Comparison of ENCODE assay signal across 1 cellular context in genomic region chr12:102417055-102417454, GRCh38.
A peak's percentile ranks its signal among the peaks of the same experiment; 100 is the strongest.
TF ChIP-seq lines count a peak whose summit lies in the region.

No MANE protein-coding gene starts in this region.

TF ChIP-seq in HepG2, 621 proteins besides CTCF, POLR2A, EP300 and RAD21 (continued from another document and continues in another):
- TF ChIP-seq, protein P1, sequence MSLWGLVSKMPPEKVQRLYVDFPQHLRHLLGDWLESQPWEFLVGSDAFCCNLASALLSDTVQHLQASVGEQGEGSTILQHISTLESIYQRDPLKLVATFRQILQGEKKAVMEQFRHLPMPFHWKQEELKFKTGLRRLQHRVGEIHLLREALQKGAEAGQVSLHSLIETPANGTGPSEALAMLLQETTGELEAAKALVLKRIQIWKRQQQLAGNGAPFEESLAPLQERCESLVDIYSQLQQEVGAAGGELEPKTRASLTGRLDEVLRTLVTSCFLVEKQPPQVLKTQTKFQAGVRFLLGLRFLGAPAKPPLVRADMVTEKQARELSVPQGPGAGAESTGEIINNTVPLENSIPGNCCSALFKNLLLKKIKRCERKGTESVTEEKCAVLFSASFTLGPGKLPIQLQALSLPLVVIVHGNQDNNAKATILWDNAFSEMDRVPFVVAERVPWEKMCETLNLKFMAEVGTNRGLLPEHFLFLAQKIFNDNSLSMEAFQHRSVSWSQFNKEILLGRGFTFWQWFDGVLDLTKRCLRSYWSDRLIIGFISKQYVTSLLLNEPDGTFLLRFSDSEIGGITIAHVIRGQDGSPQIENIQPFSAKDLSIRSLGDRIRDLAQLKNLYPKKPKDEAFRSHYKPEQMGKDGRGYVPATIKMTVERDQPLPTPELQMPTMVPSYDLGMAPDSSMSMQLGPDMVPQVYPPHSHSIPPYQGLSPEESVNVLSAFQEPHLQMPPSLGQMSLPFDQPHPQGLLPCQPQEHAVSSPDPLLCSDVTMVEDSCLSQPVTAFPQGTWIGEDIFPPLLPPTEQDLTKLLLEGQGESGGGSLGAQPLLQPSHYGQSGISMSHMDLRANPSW (CRISPR knock-in tag; IDR thresholded peaks at IDR 0.05; ENCODE audit: borderline replicate concordance): no peak
- TF ChIP-seq ZNF766 (CRISPR knock-in tag; IDR thresholded peaks at IDR 0.05; ENCODE audit: borderline replicate concordance): no peak
- no peak; the same call in 1 of the 2 replicates for TF ChIP-seq NCOA2 (CRISPR knock-in tag; IDR thresholded peaks at IDR 0.05)
- no peak for TF ChIP-seq KLF9 (CRISPR knock-in tag; IDR thresholded peaks at IDR 0.05; ENCODE audit: low read depth)
- TF ChIP-seq DNMT1 (CRISPR knock-in tag; IDR thresholded peaks at IDR 0.05): no peak
- no peak for TF ChIP-seq ZKSCAN8 (CRISPR knock-in tag; IDR thresholded peaks at IDR 0.05; ENCODE audit: borderline replicate concordance)
- no peak for TF ChIP-seq PAX8 (CRISPR knock-in tag; IDR thresholded peaks at IDR 0.05; ENCODE audit: borderline replicate concordance)
- TF ChIP-seq ZNF558 (CRISPR knock-in tag; IDR thresholded peaks at IDR 0.05; ENCODE audit: borderline replicate concordance): no peak
- TF ChIP-seq, protein P2, sequence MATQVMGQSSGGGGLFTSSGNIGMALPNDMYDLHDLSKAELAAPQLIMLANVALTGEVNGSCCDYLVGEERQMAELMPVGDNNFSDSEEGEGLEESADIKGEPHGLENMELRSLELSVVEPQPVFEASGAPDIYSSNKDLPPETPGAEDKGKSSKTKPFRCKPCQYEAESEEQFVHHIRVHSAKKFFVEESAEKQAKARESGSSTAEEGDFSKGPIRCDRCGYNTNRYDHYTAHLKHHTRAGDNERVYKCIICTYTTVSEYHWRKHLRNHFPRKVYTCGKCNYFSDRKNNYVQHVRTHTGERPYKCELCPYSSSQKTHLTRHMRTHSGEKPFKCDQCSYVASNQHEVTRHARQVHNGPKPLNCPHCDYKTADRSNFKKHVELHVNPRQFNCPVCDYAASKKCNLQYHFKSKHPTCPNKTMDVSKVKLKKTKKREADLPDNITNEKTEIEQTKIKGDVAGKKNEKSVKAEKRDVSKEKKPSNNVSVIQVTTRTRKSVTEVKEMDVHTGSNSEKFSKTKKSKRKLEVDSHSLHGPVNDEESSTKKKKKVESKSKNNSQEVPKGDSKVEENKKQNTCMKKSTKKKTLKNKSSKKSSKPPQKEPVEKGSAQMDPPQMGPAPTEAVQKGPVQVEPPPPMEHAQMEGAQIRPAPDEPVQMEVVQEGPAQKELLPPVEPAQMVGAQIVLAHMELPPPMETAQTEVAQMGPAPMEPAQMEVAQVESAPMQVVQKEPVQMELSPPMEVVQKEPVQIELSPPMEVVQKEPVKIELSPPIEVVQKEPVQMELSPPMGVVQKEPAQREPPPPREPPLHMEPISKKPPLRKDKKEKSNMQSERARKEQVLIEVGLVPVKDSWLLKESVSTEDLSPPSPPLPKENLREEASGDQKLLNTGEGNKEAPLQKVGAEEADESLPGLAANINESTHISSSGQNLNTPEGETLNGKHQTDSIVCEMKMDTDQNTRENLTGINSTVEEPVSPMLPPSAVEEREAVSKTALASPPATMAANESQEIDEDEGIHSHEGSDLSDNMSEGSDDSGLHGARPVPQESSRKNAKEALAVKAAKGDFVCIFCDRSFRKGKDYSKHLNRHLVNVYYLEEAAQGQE (IDR thresholded peaks at IDR 0.05; ENCODE audit: borderline replicate concordance in 1 of 2, low read depth in 1 of 2, low read length in 2 of 2): no peak
- no peak for TF ChIP-seq ATAD3A (CRISPR knock-in tag; IDR thresholded peaks at IDR 0.05)
- no peak for TF ChIP-seq FOXJ3 (CRISPR knock-in tag; IDR thresholded peaks at IDR 0.05; ENCODE audit: borderline replicate concordance)
- TF ChIP-seq FOXA3 (CRISPR knock-in tag; IDR thresholded peaks at IDR 0.05): peak; percentile 30; the same call in 1 of the 2 replicates
- no peak for TF ChIP-seq TMF1 (CRISPR knock-in tag; IDR thresholded peaks at IDR 0.05; ENCODE audit: low read depth)
- no peak for TF ChIP-seq JUNB (CRISPR knock-in tag; IDR thresholded peaks at IDR 0.05; ENCODE audit: borderline replicate concordance)
- no peak for TF ChIP-seq ZNF7 (CRISPR knock-in tag; IDR thresholded peaks at IDR 0.05)
- no peak for TF ChIP-seq CAMTA2 (CRISPR knock-in tag; IDR thresholded peaks at IDR 0.05; ENCODE audit: borderline replicate concordance)
- no peak for TF ChIP-seq SOX6 (IDR thresholded peaks at IDR 0.05)
- 0 out of 2 replicates have a peak, but pooled peaks have one; percentile 52 for TF ChIP-seq SOX6 (CRISPR knock-in tag; IDR thresholded peaks at IDR 0.05)
- no peak for TF ChIP-seq ZNF326 (CRISPR knock-in tag; IDR thresholded peaks at IDR 0.05; ENCODE audit: borderline replicate concordance)
- TF ChIP-seq KLF6 (CRISPR knock-in tag; IDR thresholded peaks at IDR 0.05): no peak
- TF ChIP-seq KAT7 (CRISPR knock-in tag; IDR thresholded peaks at IDR 0.05; ENCODE audit: borderline replicate concordance): no peak
- no peak for TF ChIP-seq CC2D1A (CRISPR knock-in tag; IDR thresholded peaks at IDR 0.05)
- TF ChIP-seq, protein P3, sequence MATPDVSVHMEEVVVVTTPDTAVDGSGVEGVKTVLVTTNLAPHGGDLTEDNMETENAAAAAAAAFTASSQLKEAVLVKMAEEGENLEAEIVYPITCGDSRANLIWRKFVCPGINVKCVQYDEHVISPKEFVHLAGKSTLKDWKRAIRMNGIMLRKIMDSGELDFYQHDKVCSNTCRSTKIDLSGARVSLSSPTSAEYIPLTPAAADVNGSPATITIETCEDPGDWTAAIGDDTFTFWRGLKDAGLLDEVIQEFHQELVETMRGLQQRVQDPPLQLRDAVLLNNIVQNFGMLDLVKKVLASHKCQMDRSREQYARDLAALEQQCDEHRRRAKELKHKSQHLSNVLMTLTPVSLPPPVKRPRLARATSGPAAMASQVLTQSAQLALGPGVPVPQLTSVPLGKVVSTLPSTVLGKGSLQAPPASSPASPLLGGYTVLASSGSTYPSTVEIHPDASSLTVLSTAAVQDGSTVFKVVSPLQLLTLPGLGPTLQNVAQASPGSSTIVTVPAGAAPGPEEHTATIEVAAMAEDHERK (CRISPR knock-in tag; IDR thresholded peaks at IDR 0.05; ENCODE audit: low read depth): no peak
- TF ChIP-seq RARG (CRISPR knock-in tag; IDR thresholded peaks at IDR 0.05; ENCODE audit: low read depth): no peak
- peak; percentile 87 for TF ChIP-seq HNF4G (IDR thresholded peaks at IDR 0.05; ENCODE audit: borderline replicate concordance, low read depth, low read length)
- 0 out of 2 replicates have a peak, but pooled peaks have one; percentile 23 for TF ChIP-seq HNF4G (CRISPR knock-in tag; IDR thresholded peaks at IDR 0.05; ENCODE audit: borderline replicate concordance, low read depth)
- TF ChIP-seq, protein P4, sequence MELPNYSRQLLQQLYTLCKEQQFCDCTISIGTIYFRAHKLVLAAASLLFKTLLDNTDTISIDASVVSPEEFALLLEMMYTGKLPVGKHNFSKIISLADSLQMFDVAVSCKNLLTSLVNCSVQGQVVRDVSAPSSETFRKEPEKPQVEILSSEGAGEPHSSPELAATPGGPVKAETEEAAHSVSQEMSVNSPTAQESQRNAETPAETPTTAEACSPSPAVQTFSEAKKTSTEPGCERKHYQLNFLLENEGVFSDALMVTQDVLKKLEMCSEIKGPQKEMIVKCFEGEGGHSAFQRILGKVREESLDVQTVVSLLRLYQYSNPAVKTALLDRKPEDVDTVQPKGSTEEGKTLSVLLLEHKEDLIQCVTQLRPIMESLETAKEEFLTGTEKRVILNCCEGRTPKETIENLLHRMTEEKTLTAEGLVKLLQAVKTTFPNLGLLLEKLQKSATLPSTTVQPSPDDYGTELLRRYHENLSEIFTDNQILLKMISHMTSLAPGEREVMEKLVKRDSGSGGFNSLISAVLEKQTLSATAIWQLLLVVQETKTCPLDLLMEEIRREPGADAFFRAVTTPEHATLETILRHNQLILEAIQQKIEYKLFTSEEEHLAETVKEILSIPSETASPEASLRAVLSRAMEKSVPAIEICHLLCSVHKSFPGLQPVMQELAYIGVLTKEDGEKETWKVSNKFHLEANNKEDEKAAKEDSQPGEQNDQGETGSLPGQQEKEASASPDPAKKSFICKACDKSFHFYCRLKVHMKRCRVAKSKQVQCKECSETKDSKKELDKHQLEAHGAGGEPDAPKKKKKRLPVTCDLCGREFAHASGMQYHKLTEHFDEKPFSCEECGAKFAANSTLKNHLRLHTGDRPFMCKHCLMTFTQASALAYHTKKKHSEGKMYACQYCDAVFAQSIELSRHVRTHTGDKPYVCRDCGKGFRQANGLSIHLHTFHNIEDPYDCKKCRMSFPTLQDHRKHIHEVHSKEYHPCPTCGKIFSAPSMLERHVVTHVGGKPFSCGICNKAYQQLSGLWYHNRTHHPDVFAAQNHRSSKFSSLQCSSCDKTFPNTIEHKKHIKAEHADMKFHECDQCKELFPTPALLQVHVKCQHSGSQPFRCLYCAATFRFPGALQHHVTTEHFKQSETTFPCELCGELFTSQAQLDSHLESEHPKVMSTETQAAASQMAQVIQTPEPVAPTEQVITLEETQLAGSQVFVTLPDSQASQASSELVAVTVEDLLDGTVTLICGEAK (IDR thresholded peaks at IDR 0.05): no peak
- TF ChIP-seq, protein P4 (CRISPR knock-in tag; IDR thresholded peaks at IDR 0.05): no peak
- no peak for TF ChIP-seq TEAD2 (CRISPR knock-in tag; IDR thresholded peaks at IDR 0.05)
- no peak for TF ChIP-seq ISL2 (CRISPR knock-in tag; IDR thresholded peaks at IDR 0.05)
- TF ChIP-seq ZSCAN9 (CRISPR knock-in tag; IDR thresholded peaks at IDR 0.05; ENCODE audit: borderline replicate concordance): no peak
- TF ChIP-seq ZBTB7B (CRISPR knock-in tag; IDR thresholded peaks at IDR 0.05): no peak
- TF ChIP-seq PHF21A (CRISPR knock-in tag; IDR thresholded peaks at IDR 0.05): peak; percentile 57; the same call in 1 of the 2 replicates
- no peak for TF ChIP-seq ZNF547 (CRISPR knock-in tag; IDR thresholded peaks at IDR 0.05)
- TF ChIP-seq CREB1 (IDR thresholded peaks at IDR 0.05): no peak
- peak; percentile 37 for TF ChIP-seq CREB1 (CRISPR knock-in tag; IDR thresholded peaks at IDR 0.05)
- no peak for TF ChIP-seq ZNF124 (CRISPR knock-in tag; IDR thresholded peaks at IDR 0.05)
- TF ChIP-seq, protein P5, sequence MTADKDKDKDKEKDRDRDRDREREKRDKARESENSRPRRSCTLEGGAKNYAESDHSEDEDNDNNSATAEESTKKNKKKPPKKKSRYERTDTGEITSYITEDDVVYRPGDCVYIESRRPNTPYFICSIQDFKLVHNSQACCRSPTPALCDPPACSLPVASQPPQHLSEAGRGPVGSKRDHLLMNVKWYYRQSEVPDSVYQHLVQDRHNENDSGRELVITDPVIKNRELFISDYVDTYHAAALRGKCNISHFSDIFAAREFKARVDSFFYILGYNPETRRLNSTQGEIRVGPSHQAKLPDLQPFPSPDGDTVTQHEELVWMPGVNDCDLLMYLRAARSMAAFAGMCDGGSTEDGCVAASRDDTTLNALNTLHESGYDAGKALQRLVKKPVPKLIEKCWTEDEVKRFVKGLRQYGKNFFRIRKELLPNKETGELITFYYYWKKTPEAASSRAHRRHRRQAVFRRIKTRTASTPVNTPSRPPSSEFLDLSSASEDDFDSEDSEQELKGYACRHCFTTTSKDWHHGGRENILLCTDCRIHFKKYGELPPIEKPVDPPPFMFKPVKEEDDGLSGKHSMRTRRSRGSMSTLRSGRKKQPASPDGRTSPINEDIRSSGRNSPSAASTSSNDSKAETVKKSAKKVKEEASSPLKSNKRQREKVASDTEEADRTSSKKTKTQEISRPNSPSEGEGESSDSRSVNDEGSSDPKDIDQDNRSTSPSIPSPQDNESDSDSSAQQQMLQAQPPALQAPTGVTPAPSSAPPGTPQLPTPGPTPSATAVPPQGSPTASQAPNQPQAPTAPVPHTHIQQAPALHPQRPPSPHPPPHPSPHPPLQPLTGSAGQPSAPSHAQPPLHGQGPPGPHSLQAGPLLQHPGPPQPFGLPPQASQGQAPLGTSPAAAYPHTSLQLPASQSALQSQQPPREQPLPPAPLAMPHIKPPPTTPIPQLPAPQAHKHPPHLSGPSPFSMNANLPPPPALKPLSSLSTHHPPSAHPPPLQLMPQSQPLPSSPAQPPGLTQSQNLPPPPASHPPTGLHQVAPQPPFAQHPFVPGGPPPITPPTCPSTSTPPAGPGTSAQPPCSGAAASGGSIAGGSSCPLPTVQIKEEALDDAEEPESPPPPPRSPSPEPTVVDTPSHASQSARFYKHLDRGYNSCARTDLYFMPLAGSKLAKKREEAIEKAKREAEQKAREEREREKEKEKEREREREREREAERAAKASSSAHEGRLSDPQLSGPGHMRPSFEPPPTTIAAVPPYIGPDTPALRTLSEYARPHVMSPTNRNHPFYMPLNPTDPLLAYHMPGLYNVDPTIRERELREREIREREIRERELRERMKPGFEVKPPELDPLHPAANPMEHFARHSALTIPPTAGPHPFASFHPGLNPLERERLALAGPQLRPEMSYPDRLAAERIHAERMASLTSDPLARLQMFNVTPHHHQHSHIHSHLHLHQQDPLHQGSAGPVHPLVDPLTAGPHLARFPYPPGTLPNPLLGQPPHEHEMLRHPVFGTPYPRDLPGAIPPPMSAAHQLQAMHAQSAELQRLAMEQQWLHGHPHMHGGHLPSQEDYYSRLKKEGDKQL (CRISPR knock-in tag; IDR thresholded peaks at IDR 0.05; ENCODE audit: low read depth): no peak
- no peak for TF ChIP-seq ZNF556 (CRISPR knock-in tag; IDR thresholded peaks at IDR 0.05; ENCODE audit: borderline replicate concordance)
- no peak for TF ChIP-seq ELK4 (CRISPR knock-in tag; IDR thresholded peaks at IDR 0.05; ENCODE audit: borderline replicate concordance)
